Comparison of ENCODE assay signal across 1 cellular context in genomic region chr18:6022840-6023239, GRCh38.
TF ChIP-seq lines count a peak whose summit lies in the region.

No MANE protein-coding gene starts in this region.

TF ChIP-seq in IMR-90, 13 proteins besides CTCF, POLR2A, EP300 and RAD21 (continued from another document):
- TF ChIP-seq SMC3 (IDR thresholded peaks at IDR 0.05; ENCODE audit: low read depth, low read length) = no peak
- TF ChIP-seq CHD1 (IDR thresholded peaks at IDR 0.05; ENCODE audit: low read depth, low read length) = no peak
- no peak for TF ChIP-seq MXI1 (IDR thresholded peaks at IDR 0.05; ENCODE audit: borderline replicate concordance, low read depth, low read length)
- TF ChIP-seq FOS (IDR thresholded peaks at IDR 0.05; ENCODE audit: low read depth, low read length) = no peak
- no peak for TF ChIP-seq RCOR1 (IDR thresholded peaks at IDR 0.05; ENCODE audit: insufficient replicate concordance, low read length)
- TF ChIP-seq RFX5 (IDR thresholded peaks at IDR 0.05; ENCODE audit: low read depth, low read length) = no peak
- no peak for TF ChIP-seq MAZ (IDR thresholded peaks at IDR 0.05; ENCODE audit: borderline replicate concordance, low read depth, low read length)
- no peak for TF ChIP-seq BHLHE40 (IDR thresholded peaks at IDR 0.05; ENCODE audit: low read depth, low read length)
- no peak for TF ChIP-seq USF2 (IDR thresholded peaks at IDR 0.05; ENCODE audit: low read depth, low read length)
- TF ChIP-seq ELK1 (IDR thresholded peaks at IDR 0.05; ENCODE audit: borderline replicate concordance, low read depth, low read length) = no peak
- no peak for TF ChIP-seq NFE2L2 (IDR thresholded peaks at IDR 0.05; ENCODE audit: low read depth, low read length)
